10 cellular contexts compared by ENCODE assay signal in genomic region chrX:50968871-50969635, GRCh38. TPM values are rescaled to one million over a fixed set of nuclear protein-coding genes. Genes with fewer than 3 reads are reported as not detected.
DNase-seq lines count a peak whose midpoint lies in the region; FAIRE-seq and TF ChIP-seq lines count a peak whose summit lies in the region.
"Not testable (repeated sequence)": the region's sequence is repeated elsewhere in the genome, so short reads cannot be mapped to it uniquely, and the experiment has no call there.
"Had no signal": no experiment of that assay in that cellular context is flagged by ENCODE, and none has a peak within 500 bp of the region (broad histone marks: within the 10 kb centered on the region; RNA-seq: fewer than 3 reads in every experiment).

No MANE protein-coding gene starts in this region.

- not testable (repeated sequence) for H3K27me3 Mint-ChIP-seq in astrocyte (ENCODE audit: low read depth, unreplicated experiment)

- H3K23ac ChIP-seq in mesenchymal stem cell (ENCODE audit: low read length in 2 of 2), result not testable (repeated sequence)

- in situ Hi-C loops in Caki2 (cut with HindIII; ENCODE audit: low pct_unique_long_range_greater_than_20kb, low sequenced_read_pairs), result not testable (repeated sequence)

- not testable (repeated sequence) for H2AK5ac ChIP-seq in mesenchymal stem cell (ENCODE audit: low read length, severe bottlenecking)

- not testable (repeated sequence) for H3K36me3 Mint-ChIP-seq in astrocyte (ENCODE audit: low read depth, unreplicated experiment)

- H3K79me1 ChIP-seq in mesenchymal stem cell (replicated peaks; ENCODE audit: low read length, poor library complexity, severe bottlenecking), result not testable (repeated sequence)

- H3K18ac ChIP-seq in mesenchymal stem cell (ENCODE audit: low read depth in 1 of 2, low read length in 2 of 2), result not testable (repeated sequence)

- not testable (repeated sequence) for H3K4me2 ChIP-seq in astrocyte (ENCODE audit: low read length); mesenchymal stem cell (ENCODE audit: low read length, poor library complexity, severe bottlenecking)

- H2BK15ac ChIP-seq in mesenchymal stem cell (ENCODE audit: low read depth, poor library complexity, severe bottlenecking), result not testable (repeated sequence)

- peak overlapping the region; percentile 25 for H2BK5ac ChIP-seq in mesenchymal stem cell (ENCODE audit: low read depth, low read length, poor library complexity, severe bottlenecking)

- H3K4me3 Mint-ChIP-seq in astrocyte (ENCODE audit: unreplicated experiment), result not testable (repeated sequence)

- FAIRE-seq in astrocyte (lab: Jason Lieb, UNC), result peak; percentile 47

- H2BK12ac ChIP-seq in mesenchymal stem cell (ENCODE audit: low read length in 2 of 2), result not testable (repeated sequence)

- not testable (repeated sequence) for H4K8ac ChIP-seq in mesenchymal stem cell (ENCODE audit: low read length)

- not testable (repeated sequence) for H3K79me2 ChIP-seq in astrocyte (ENCODE audit: insufficient read depth, low read length)

- not testable (repeated sequence) for H3K36me3 ChIP-seq in astrocyte (ENCODE audit: insufficient read depth, low read length); mesenchymal stem cell (ENCODE audit: control insufficient read depth in 1 of 2, insufficient read depth in 2 of 2, low read depth in 1 of 2, low read length in 2 of 2)

- H3K9me3 Mint-ChIP-seq in astrocyte (ENCODE audit: unreplicated experiment), result not testable (repeated sequence)

- 38% methylated on average over 4 of the region's 7 CpGs for WGBS in mesenchymal stem cell

- H3K27ac ChIP-seq in astrocyte (ENCODE audit: low read depth, low read length), result not testable (repeated sequence)
- peak overlapping the region; percentile 92 for H3K27ac ChIP-seq in mesenchymal stem cell (ENCODE audit: low read length, poor library complexity, severe bottlenecking)

- not testable (repeated sequence) for TF ChIP-seq CTCF in astrocyte (IDR thresholded peaks at IDR 0.05; ENCODE audit: insufficient read depth, low read depth, low read length)

- not testable (repeated sequence) for H3K4me1 Mint-ChIP-seq in astrocyte (ENCODE audit: low read depth, unreplicated experiment)

- DNase-seq in Caki2 (ENCODE audit: low read depth), result peak; percentile 77
- not testable (repeated sequence) for DNase-seq in astrocyte (ENCODE audit: low read depth); mesenchymal stem cell
- peak; percentile 63 for DNase-seq in glomerular visceral epithelial cell (ENCODE audit: extremely low spot score)
- peak; percentile 19 for DNase-seq in kidney glomerular epithelial cell (lab: John Stamatoyannopoulos, UW)
- DNase-seq in renal cortical epithelial cell (ENCODE audit: low read depth), result peak; percentile 95

- not testable (repeated sequence) for H3K9ac ChIP-seq in astrocyte (ENCODE audit: low read length); mesenchymal stem cell (ENCODE audit: low read length)

- not testable (repeated sequence) for H3K9me3 ChIP-seq in astrocyte (ENCODE audit: insufficient read depth, low read depth, low read length); mesenchymal stem cell (ENCODE audit: control insufficient read depth, low read length)

- H3K14ac ChIP-seq in mesenchymal stem cell (ENCODE audit: low read length in 2 of 2), result not testable (repeated sequence)

- not testable (repeated sequence) for H3K4me3 ChIP-seq in astrocyte (ENCODE audit: insufficient read depth, low read depth, low read length); mesenchymal stem cell (ENCODE audit: insufficient read depth in 1 of 2, low read depth in 1 of 2, low read length in 2 of 2)

- H3K27ac Mint-ChIP-seq in astrocyte (ENCODE audit: unreplicated experiment), result not testable (repeated sequence)

- not testable (repeated sequence) for H2BK120ac ChIP-seq in mesenchymal stem cell (ENCODE audit: low read depth, low read length)

- not testable (repeated sequence) for H2AFZ ChIP-seq in astrocyte (ENCODE audit: low read depth, low read length); mesenchymal stem cell (ENCODE audit: low read depth, low read length)

- H4K20me1 ChIP-seq in astrocyte (ENCODE audit: insufficient read depth, low read length), result not testable (repeated sequence)

- not testable (repeated sequence) for H3K4ac ChIP-seq in mesenchymal stem cell (ENCODE audit: low read depth in 1 of 2, low read length in 2 of 2)

- H3K27me3 ChIP-seq in astrocyte (ENCODE audit: insufficient read depth, low read length), result not testable (repeated sequence)
- H3K27me3 ChIP-seq in mesenchymal stem cell (ENCODE audit: control insufficient read depth in 1 of 2, insufficient read depth in 1 of 2, low read length in 2 of 2), result peaks cover 0 to 20% of the 10 kb centered on the region in 2 experiments

- H4K91ac ChIP-seq in mesenchymal stem cell (ENCODE audit: low read length), result not testable (repeated sequence)

- H3K4me1 ChIP-seq in astrocyte (ENCODE audit: insufficient read depth, low read length); mesenchymal stem cell (ENCODE audit: control insufficient read depth, insufficient read depth, low read depth, low read length): not testable (repeated sequence)

RNA-seq across cellular contexts. Expression of gene BMP15, which starts 58.5 kb away (rescaled TPM):
- not detected in 2 replicates for total RNA-seq in Caki2 (2014; rRNA removed; shearing (Covaris generic); ENCODE audit: low replicate concordance)
- total RNA-seq in astrocyte (not detected in 2 replicates), renal cortical epithelial cell (not detected in 2 replicates)
- polyA plus RNA-seq in mesenchymal stem cell (2013, experiment 1 of 2), result not detected
- polyA plus RNA-seq in mesenchymal stem cell (2013, experiment 2 of 2), result not detected
- total RNA-seq: CD4-positive, alpha-beta memory T cell; HFFc6 had no signal
- polyA plus RNA-seq: A549; BJ; CD4-positive, alpha-beta memory T cell had no signal
